9 cellular contexts compared by ENCODE assay signal in genomic region chr6:136333824-136334464, GRCh38.
"Had no signal": no experiment of that assay in that cellular context is flagged by ENCODE, and none has a peak within 500 bp of the region (broad histone marks: within the 10 kb centered on the region; RNA-seq: fewer than 3 reads in every experiment).

No MANE protein-coding gene starts in this region.

- ATAC-seq: pancreas; stimulated activated effector memory CD8-positive, alpha-beta T cell treated with anti-CD3 and anti-CD28 coated beads, Interleukin-12 subunit alpha, Interleukin-12 subunit beta, amount 100 ng/mL, for 72 hours had no signal

- DNase-seq: activated naive CD4-positive, alpha-beta T cell treated with anti-CD3 and anti-CD28 coated beads, Interleukin-2, amount 50 U/mL, for 16 hours; activated T-cell treated with anti-CD3 and anti-CD28 coated beads, Interleukin-2, amount 50 U/mL, for 1 hour; pancreas; transverse colon had no signal

- H3K36me3 ChIP-seq: adrenal gland, neural progenitor cell, pancreas, transverse colon had no signal

- H3K27ac ChIP-seq: adrenal gland, neural progenitor cell, pancreas, skin epidermis, transverse colon had no signal

- H3K4me2 ChIP-seq: neural progenitor cell had no signal

- H3K27me3 ChIP-seq: adrenal gland, neural progenitor cell, pancreas, transverse colon had no signal

- FAIRE-seq: islet of Langerhans, pancreas had no signal

- H3K4me1 ChIP-seq: adrenal gland, neural progenitor cell, transverse colon had no signal

- H3K9ac ChIP-seq: neural progenitor cell had no signal

- H3K9me3 ChIP-seq: adrenal gland, pancreas, transverse colon had no signal

- H3K4me3 ChIP-seq: adrenal gland, neural progenitor cell, pancreas, skin epidermis, transverse colon had no signal
